ENCODE assay signal across 22 cellular contexts in genomic region chr1:161492827-161493226, GRCh38. TPM values are rescaled to one million over a fixed set of nuclear protein-coding genes. Genes with fewer than 3 reads are reported as not detected.
DNase-seq lines count a peak whose midpoint lies in the region; ATAC-seq and TF ChIP-seq lines count a peak whose summit lies in the region.
"Had no signal": no experiment of that assay in that cellular context is flagged by ENCODE, and none has a peak within 500 bp of the region (broad histone marks: within the 10 kb centered on the region; RNA-seq: fewer than 3 reads in every experiment).

No MANE protein-coding gene starts in this region.

- no peak for TF ChIP-seq POLR2A in heart left ventricle (IDR thresholded peaks at IDR 0.05)

- in situ Hi-C loops in SK-MEL-5 (cut with HindIII; ENCODE audit: low pct_unique_long_range_greater_than_20kb, low sequenced_read_pairs) (no loop called here), ACHN (cut with HindIII; ENCODE audit: low pct_ligation_motif_present, low pct_unique_long_range_greater_than_20kb, low sequenced_read_pairs) (no loop called here)

- no peak for ATAC-seq in heart left ventricle

- no peak overlapping the region for H3K27ac ChIP-seq in heart left ventricle
- H3K27ac ChIP-seq: PC-9, RWPE1 had no signal

- no peaks in the 10 kb centered on the region for H3K36me3 ChIP-seq in heart left ventricle
- H3K36me3 ChIP-seq: BE2C, MG63 had no signal

- intact Hi-C loops in heart left ventricle (cut with DNase I): no loop called here

- peaks cover 0 to 16% (median 0%) of the 10 kb centered on the region in 12 donors for H3K4me1 ChIP-seq in heart left ventricle
- H3K4me1 ChIP-seq: BE2C had no signal

- no peak for TF ChIP-seq CTCF in heart left ventricle (IDR thresholded peaks at IDR 0.05)

- H3K27me3 ChIP-seq in heart left ventricle: peaks cover 0 to 67% (median 14%) of the 10 kb centered on the region in 9 donors

- H3K9me3 ChIP-seq in heart left ventricle: no peaks in the 10 kb centered on the region
- H3K9me3 ChIP-seq: BE2C, MG63 had no signal

- no peak overlapping the region for H3K4me3 ChIP-seq in heart left ventricle
- H3K4me3 ChIP-seq: MG63, PC-9 had no signal

- peak; percentile 99 for DNase-seq in SK-MEL-5 (ENCODE audit: low read depth, low spot score)
- DNase-seq in globus pallidus (ENCODE audit: low spot score): peak; percentile 80
- DNase-seq in middle frontal gyrus (ENCODE audit: extremely low spot score, low spot score): peak; percentile 35
- DNase-seq in ACHN: no peak
- no peak for DNase-seq in stimulated activated CD8-positive, alpha-beta memory T cell treated with anti-CD3 and anti-CD28 coated beads, Interleukin-4, amount 100 ng/mL, for 48 hours
- DNase-seq in heart left ventricle: no peak
- DNase-seq in NOMO-1 (lab: John Stamatoyannopoulos, UW; ENCODE audit: unreplicated experiment in 2 of 2): no peak
- DNase-seq: BE2C; H7; KG1; MG63; NCI-H1105 treated with DMSO at 0.1 percent for 48 hours; NCI-H146; NCI-H1930; NCI-H2107; NCI-H526; NCI-H82; NK-92 treated with Interleukin-12 subunit alpha and Interleukin-12 subunit beta, amount 100 ng/mL, for 24 hours; PC-9; SHP77 had no signal

- 60 to 72% (median 69%) methylated on average over 2 of the region's 2 CpGs for WGBS in heart left ventricle, 4 donors

RNA-seq across cellular contexts. Expression of gene FCGR2A, which starts 12.4 kb away (rescaled TPM):
- total RNA-seq in SK-MEL-5 (2014; rRNA removed; shearing (Covaris generic)): 57.4 and 59.7 TPM in 2 replicates
- 56.0 and 64.8 TPM in 2 replicates for polyA plus RNA-seq in SK-MEL-5 (2015; cell fraction: cytosol; rRNA removed)
- polyA plus RNA-seq in SK-MEL-5 (2015; cell fraction: nucleus; rRNA removed): 66.3 and 70.6 TPM in 2 replicates
- 100 to 1,000 TPM in 1 of 9 donors, 10 to 100 TPM in 7, 1 to 10 TPM in 1; 9.7 to 131 (median 11.7) TPM for total RNA-seq in heart left ventricle
- 10 to 100 TPM in 1 of 2 donors, 1 to 10 TPM in 1; 5.2 to 11.4 TPM for polyA plus RNA-seq in heart left ventricle
- total RNA-seq: A673, H7 had no signal

RNA-seq across cellular contexts. Expression of gene HSPA6, which starts 31.5 kb away (rescaled TPM):
- 4.2 and 4.8 TPM in 2 replicates for total RNA-seq in SK-MEL-5 (2014; rRNA removed; shearing (Covaris generic))
- 3.1 and 7.7 TPM in 2 replicates for polyA plus RNA-seq in SK-MEL-5 (2015; cell fraction: cytosol; rRNA removed)
- polyA plus RNA-seq in SK-MEL-5 (2015; cell fraction: nucleus; rRNA removed): 15.8 and 16.7 TPM in 2 replicates
- 1 to 10 TPM in 3 of 9 donors, under 1 TPM in 6; 0.27 to 5.9 (median 0.93) TPM for total RNA-seq in heart left ventricle
- polyA plus RNA-seq in heart left ventricle: 1 to 10 TPM in 1 of 2 donors, under 1 TPM in 1; 0.65 to 1.3 TPM
- total RNA-seq: H7 had no signal

RNA-seq across cellular contexts. Expression of gene FCGR3A, which starts 56.8 kb away (rescaled TPM):
- not detected in 2 replicates for total RNA-seq in SK-MEL-5 (2014; rRNA removed; shearing (Covaris generic))
- not detected in 2 replicates for polyA plus RNA-seq in SK-MEL-5 (2015; cell fraction: cytosol; rRNA removed)
- polyA plus RNA-seq in SK-MEL-5 (2015; cell fraction: nucleus; rRNA removed): not detected in 2 replicates
- total RNA-seq in heart left ventricle: 100 to 1,000 TPM in 1 of 9 donors, 10 to 100 TPM in 3, 1 to 10 TPM in 5; 1.8 to 204 (median 9.2) TPM
- 1 to 10 TPM; 3.2 to 9.9 TPM for polyA plus RNA-seq in heart left ventricle
- total RNA-seq: A673, H7, PC-9 had no signal

Comparison
In these comparisons a context has a peak if more than half of its experiments do, and no peak if none do; other contexts are left out.
1. DNase-seq: peak in SK-MEL-5 (single experiment), globus pallidus (single experiment) and middle frontal gyrus (single experiment); none in ACHN (single experiment), stimulated activated CD8-positive, alpha-beta memory T cell treated with anti-CD3 and anti-CD28 coated beads, Interleukin-4, amount 100 ng/mL, for 48 hours (single experiment), heart left ventricle (0 of 5) and NOMO-1 (0 of 2).